Comparison of ENCODE assay signal across 8 cellular contexts in the genomic region with DNA sequence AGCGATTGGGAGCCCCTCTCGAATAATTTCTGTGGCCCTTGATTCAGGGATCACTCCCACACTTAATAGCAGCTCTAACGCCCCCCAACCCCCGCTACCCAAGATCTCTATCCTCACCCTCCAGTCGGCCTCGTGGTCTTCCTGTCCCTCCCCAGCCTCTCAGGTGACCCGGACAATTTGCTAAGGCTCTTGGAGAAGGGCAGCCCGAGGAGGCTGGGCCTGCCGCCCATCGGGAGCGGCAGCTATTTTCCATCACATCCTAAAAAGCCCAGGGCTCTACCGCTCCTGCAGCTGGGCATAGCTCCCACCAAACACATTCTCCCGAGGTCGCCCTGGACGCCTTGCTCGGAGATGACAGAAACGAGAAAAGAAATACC. TPM values are rescaled to one million over a fixed set of nuclear protein-coding genes. Genes with fewer than 3 reads are reported as not detected.
A peak's percentile ranks its signal among the peaks of the same experiment; 100 is the strongest.
DNase-seq lines count a peak whose midpoint lies in the region; ATAC-seq and TF ChIP-seq lines count a peak whose summit lies in the region.

No MANE protein-coding gene starts in this region.

- ATAC-seq in GM21447 (IDR thresholded peaks at IDR 0.05; ENCODE audit: unreplicated experiment), result no peak

- H3K36me3 Mint-ChIP-seq in activated naive CD4-positive, alpha-beta T cell treated with anti-CD3 and anti-CD28 coated beads, Interleukin-2, amount 10 ng/mL, durations not matched to agents 7 days and 5 days, result peaks cover 9% of the 10 kb centered on the region

- 8% methylated on average over 17 of the region's 17 CpGs for WGBS in mesenchymal stem cell
- 9% methylated on average over 17 of the region's 17 CpGs for WGBS in urinary bladder

- peaks cover 48% of the 10 kb centered on the region for H3K27me3 Mint-ChIP-seq in activated naive CD4-positive, alpha-beta T cell treated with anti-CD3 and anti-CD28 coated beads, Interleukin-2, amount 10 ng/mL, durations not matched to agents 7 days and 5 days

- no peaks in the 10 kb centered on the region for H3K9me3 ChIP-seq in mesenchymal stem cell (ENCODE audit: control insufficient read depth, low read length)

- CTCF ChIA-PET in activated naive CD4-positive, alpha-beta T cell treated with anti-CD3 and anti-CD28 coated beads, Interleukin-2, amount 10 ng/mL, durations not matched to agents 7 days and 5 days (lab: Charles Lee), result interaction anchor here (0.7 to 15.0 kb wide), 20 partner anchors 9 to 228 kb away, joined by 3 to 349 read pairs (median 8); partner anchors contain the start of genes CSRP1 and PHLDA3

- peaks cover 0 to 27% of the 10 kb centered on the region in 2 experiments for H3K36me3 ChIP-seq in mesenchymal stem cell (ENCODE audit: control insufficient read depth in 1 of 2, insufficient read depth in 2 of 2, low read depth in 1 of 2, low read length in 2 of 2)
- H3K36me3 ChIP-seq in urinary bladder (ENCODE audit: insufficient read depth), result no peaks in the 10 kb centered on the region

- H3K27me3 ChIP-seq in mesenchymal stem cell (ENCODE audit: control insufficient read depth in 1 of 2, insufficient read depth in 1 of 2, low read length in 2 of 2), result no peaks in the 10 kb centered on the region

- H3K27ac ChIP-seq in mesenchymal stem cell (ENCODE audit: low read length, poor library complexity, severe bottlenecking) (no peak overlapping the region), urinary bladder (ENCODE audit: low read depth) (no peak overlapping the region)

- H4K8ac ChIP-seq in mesenchymal stem cell (ENCODE audit: low read length), result no peak overlapping the region

- no peak overlapping the region for H3K23ac ChIP-seq in mesenchymal stem cell (ENCODE audit: low read length in 2 of 2)

- no peak for TF ChIP-seq CTCF in GM10266 (IDR thresholded peaks at IDR 0.05; ENCODE audit: control insufficient read depth, insufficient read depth, low read depth, missing control alignments)

- H2AK5ac ChIP-seq in mesenchymal stem cell (ENCODE audit: low read length, severe bottlenecking), result no peak overlapping the region

- H3K4me1 Mint-ChIP-seq in activated naive CD4-positive, alpha-beta T cell treated with anti-CD3 and anti-CD28 coated beads, Interleukin-2, amount 10 ng/mL, durations not matched to agents 7 days and 5 days, result peaks cover 39% of the 10 kb centered on the region

- H3K4me3 Mint-ChIP-seq in activated naive CD4-positive, alpha-beta T cell treated with anti-CD3 and anti-CD28 coated beads, Interleukin-2, amount 10 ng/mL, durations not matched to agents 7 days and 5 days, result peak overlapping the region; percentile 62

- H3K4me3 ChIP-seq in mesenchymal stem cell (ENCODE audit: insufficient read depth in 1 of 2, low read depth in 1 of 2, low read length in 2 of 2) (peak overlapping the region; percentile 14 to 67), urinary bladder (ENCODE audit: low read depth, low read length) (peak overlapping the region; percentile 20)

- peak overlapping the region; percentile 25 for H2BK120ac ChIP-seq in mesenchymal stem cell (ENCODE audit: low read depth, low read length)

- no peak overlapping the region for H4K91ac ChIP-seq in mesenchymal stem cell (ENCODE audit: low read length)

- peak overlapping the region; percentile 58 for H3K4me2 ChIP-seq in mesenchymal stem cell (ENCODE audit: low read length, poor library complexity, severe bottlenecking)

- H2AFZ ChIP-seq in mesenchymal stem cell (ENCODE audit: low read depth, low read length), result no peak overlapping the region

- no peak overlapping the region for H2BK15ac ChIP-seq in mesenchymal stem cell (ENCODE audit: low read depth, poor library complexity, severe bottlenecking)

- no peak overlapping the region for H2BK5ac ChIP-seq in mesenchymal stem cell (ENCODE audit: low read depth, low read length, poor library complexity, severe bottlenecking)

- H3K4ac ChIP-seq in mesenchymal stem cell (ENCODE audit: low read depth in 1 of 2, low read length in 2 of 2), result no peak overlapping the region

- H2BK12ac ChIP-seq in mesenchymal stem cell (ENCODE audit: low read length in 2 of 2), result peak overlapping the region in 1 of 2 experiments; percentile 32

- H3K27ac Mint-ChIP-seq in activated naive CD4-positive, alpha-beta T cell treated with anti-CD3 and anti-CD28 coated beads, Interleukin-2, amount 10 ng/mL, durations not matched to agents 7 days and 5 days, result no peak overlapping the region

- DNase-seq in activated naive CD4-positive, alpha-beta T cell treated with anti-CD3 and anti-CD28 coated beads, Interleukin-2, amount 10 ng/mL, durations not matched to agents 7 days and 5 days, result no peak
- DNase-seq in activated naive CD4-positive, alpha-beta T cell treated with anti-CD3 and anti-CD28 coated beads, Interleukin-2, amount 50 U/mL, for 16 hours, result no peak
- DNase-seq in cerebellar cortex (ENCODE audit: low spot score) (peak; percentile 34), mesenchymal stem cell (no peak), GM10266 (ENCODE audit: extremely low spot score) (no peak), GM03348 (ENCODE audit: low spot score) (no peak)

- peak overlapping the region; percentile 80 for H3K9ac ChIP-seq in mesenchymal stem cell (ENCODE audit: low read length)

- no peaks in the 10 kb centered on the region for H3K79me1 ChIP-seq in mesenchymal stem cell (replicated peaks; ENCODE audit: low read length, poor library complexity, severe bottlenecking)

- H3K4me1 ChIP-seq in mesenchymal stem cell (ENCODE audit: control insufficient read depth, insufficient read depth, low read depth, low read length) (peaks cover 22% of the 10 kb centered on the region), urinary bladder (ENCODE audit: insufficient read depth) (no peaks in the 10 kb centered on the region)

- H3K18ac ChIP-seq in mesenchymal stem cell (ENCODE audit: low read depth in 1 of 2, low read length in 2 of 2), result peak overlapping the region; percentile 25 to 28

- no peaks in the 10 kb centered on the region for H3K9me3 Mint-ChIP-seq in activated naive CD4-positive, alpha-beta T cell treated with anti-CD3 and anti-CD28 coated beads, Interleukin-2, amount 10 ng/mL, durations not matched to agents 7 days and 5 days

- H3K14ac ChIP-seq in mesenchymal stem cell (ENCODE audit: low read length in 2 of 2), result no peak overlapping the region

RNA-seq across cellular contexts. Expression of gene PHLDA3, which starts 12.0 kb away (rescaled TPM):
- polyA plus RNA-seq in mesenchymal stem cell (2013, experiment 1 of 2), result 42.7 TPM
- 42.7 TPM for polyA plus RNA-seq in mesenchymal stem cell (2013, experiment 2 of 2)
- 15.2 TPM for total RNA-seq in urinary bladder
- 134 TPM for polyA plus RNA-seq in urinary bladder

RNA-seq across cellular contexts. Expression of gene CSRP1, which starts 25.9 kb away (rescaled TPM):
- polyA plus RNA-seq in mesenchymal stem cell (2013, experiment 1 of 2), result 86.6 TPM
- polyA plus RNA-seq in mesenchymal stem cell (2013, experiment 2 of 2), result 85.7 TPM
- 719 TPM for total RNA-seq in urinary bladder
- polyA plus RNA-seq in urinary bladder, result 4,390 TPM

RNA-seq across cellular contexts. Expression of gene NAV1, which starts 57.9 kb away (rescaled TPM):
- polyA plus RNA-seq in mesenchymal stem cell (2013, experiment 1 of 2), result 51.4 TPM
- polyA plus RNA-seq in mesenchymal stem cell (2013, experiment 2 of 2), result 45.4 TPM
- 27.5 TPM for total RNA-seq in urinary bladder
- polyA plus RNA-seq in urinary bladder, result 19.0 TPM

RNA-seq across cellular contexts. Expression of gene TNNI1, which starts 59.5 kb away (rescaled TPM):
- polyA plus RNA-seq in mesenchymal stem cell (2013, experiment 1 of 2), result not detected
- polyA plus RNA-seq in mesenchymal stem cell (2013, experiment 2 of 2), result not detected
- total RNA-seq in urinary bladder, result 21.3 TPM
- not detected for polyA plus RNA-seq in urinary bladder
